In genomic region chr6:165876568-165876967, GRCh38 we compare ENCODE assay signal across 16 cellular contexts.
DNase-seq lines count a peak whose midpoint lies in the region; ATAC-seq and TF ChIP-seq lines count a peak whose summit lies in the region.
"Had no signal": no experiment of that assay in that cellular context is flagged by ENCODE, and none has a peak within 500 bp of the region (broad histone marks: within the 10 kb centered on the region; RNA-seq: fewer than 3 reads in every experiment).

No MANE protein-coding gene starts in this region.

- H3K27me3 Mint-ChIP-seq in brain, result peaks cover 7% of the 10 kb centered on the region
- peaks cover 19% of the 10 kb centered on the region for H3K27me3 Mint-ChIP-seq in activated CD8-positive, alpha-beta T cell treated with anti-CD3 and anti-CD28 coated beads for 36 hours

- H3K4me1 ChIP-seq in thyroid gland, result peaks cover 14 to 16% of the 10 kb centered on the region in 2 donors

- ATAC-seq in GM18517 (IDR thresholded peaks at IDR 0.05; ENCODE audit: unreplicated experiment), result no peak
- no peak for ATAC-seq in activated CD8-positive, alpha-beta T cell treated with anti-CD3 and anti-CD28 coated beads for 36 hours
- ATAC-seq: GM23338 had no signal

- peaks cover 20% of the 10 kb centered on the region for H3K4me1 Mint-ChIP-seq in brain
- H3K4me1 Mint-ChIP-seq in activated CD8-positive, alpha-beta T cell treated with anti-CD3 and anti-CD28 coated beads for 36 hours (ENCODE audit: low read depth), result no peaks in the 10 kb centered on the region

- no peaks in the 10 kb centered on the region for H3K36me3 ChIP-seq in thyroid gland

- POLR2A ChIA-PET in activated CD8-positive, alpha-beta T cell treated with anti-CD3 and anti-CD28 coated beads for 36 hours (lab: Charles Lee), result no interaction called here

- DNase-seq in fibroblast of the conjunctiva (ENCODE audit: low read depth) (peak; percentile 13), mucosa of gallbladder (ENCODE audit: low spot score) (peak; percentile 75), thyroid gland (peak; percentile 44 to 64), SHP77 treated with DMSO at 0.1 percent for 48 hours (lab: John Stamatoyannopoulos, UW) (no peak)
- no peak for DNase-seq in activated CD8-positive, alpha-beta T cell treated with anti-CD3 and anti-CD28 coated beads for 36 hours
- DNase-seq in effector CD4-positive, alpha-beta T cell, result no peak
- DNase-seq: activated CD4-positive, alpha-beta T cell treated with anti-CD3 and anti-CD28 coated beads, Interleukin-2, amount 50 U/mL, for 48 hours; DMS53; effector CD8-positive, alpha-beta T cell; mesendoderm; NCI-H2227 treated with DMSO at 0.1 percent for 48 hours; trophoblast cell had no signal

- H3K4me3 ChIP-seq in thyroid gland (replicated peaks in 1 of 3), result no peak overlapping the region
- H3K4me3 ChIP-seq: GM23338, SK-N-MC had no signal

- 3 to 7% methylated on average over 6 of the region's 6 CpGs for WGBS in thyroid gland, 2 donors

- CTCF ChIA-PET in activated CD8-positive, alpha-beta T cell treated with anti-CD3 and anti-CD28 coated beads for 36 hours (lab: Charles Lee), result no interaction called here

- intact Hi-C loops in thyroid gland (cut with DNase I), result no loop called here
- intact Hi-C loops in activated CD8-positive, alpha-beta T cell treated with anti-CD3 and anti-CD28 coated beads for 36 hours (cut with micrococcal nuclease), result no loop called here

- peaks cover 4 to 12% (median 5%) of the 10 kb centered on the region in 5 experiments for H3K9me3 Mint-ChIP-seq in brain
- peaks cover 2% of the 10 kb centered on the region for H3K9me3 Mint-ChIP-seq in activated CD8-positive, alpha-beta T cell treated with anti-CD3 and anti-CD28 coated beads for 36 hours

- peak overlapping the region in 3 of 5 experiments; percentile 32 to 55 (median 50) for H3K4me3 Mint-ChIP-seq in brain
- H3K4me3 Mint-ChIP-seq in activated CD8-positive, alpha-beta T cell treated with anti-CD3 and anti-CD28 coated beads for 36 hours, result no peak overlapping the region
- H3K4me3 Mint-ChIP-seq: GM23338 had no signal

- H3K9me3 ChIP-seq in thyroid gland, result no peaks in the 10 kb centered on the region

- H3K36me3 Mint-ChIP-seq in brain, result peaks cover 7% of the 10 kb centered on the region
- no peaks in the 10 kb centered on the region for H3K36me3 Mint-ChIP-seq in activated CD8-positive, alpha-beta T cell treated with anti-CD3 and anti-CD28 coated beads for 36 hours (ENCODE audit: low read depth)

- H3K27ac ChIP-seq in thyroid gland, result peak overlapping the region in 2 of 3 donors; percentile 23 to 50
- H3K27ac ChIP-seq: SK-N-MC had no signal

- H3K27ac Mint-ChIP-seq in brain, result no peak overlapping the region
- no peak overlapping the region for H3K27ac Mint-ChIP-seq in activated CD8-positive, alpha-beta T cell treated with anti-CD3 and anti-CD28 coated beads for 36 hours
- H3K27ac Mint-ChIP-seq: GM23338 had no signal

- TF ChIP-seq POLR2A in thyroid gland (IDR thresholded peaks at IDR 0.05), result peak in 1 of 2 donors; percentile 36

- H3K27me3 ChIP-seq in thyroid gland, result no peaks in the 10 kb centered on the region

- TF ChIP-seq CTCF in brain (conservative IDR thresholded peaks at IDR 0.05) (no peak), thyroid gland (IDR thresholded peaks at IDR 0.05) (no peak)
- TF ChIP-seq CTCF in activated CD8-positive, alpha-beta T cell treated with anti-CD3 and anti-CD28 coated beads for 36 hours (IDR thresholded peaks at IDR 0.05), result no peak

Comparison
In these comparisons a context has a peak if more than half of its experiments do, and no peak if none do; other contexts are left out.
1. DNase-seq: peak in fibroblast of the conjunctiva (single experiment), mucosa of gallbladder (single experiment) and thyroid gland (2 of 2); none in activated CD8-positive, alpha-beta T cell treated with anti-CD3 and anti-CD28 coated beads for 36 hours (single experiment), SHP77 treated with DMSO at 0.1 percent for 48 hours (single experiment) and effector CD4-positive, alpha-beta T cell (single experiment).